8 cellular contexts compared by ENCODE assay signal in the genomic region with DNA sequence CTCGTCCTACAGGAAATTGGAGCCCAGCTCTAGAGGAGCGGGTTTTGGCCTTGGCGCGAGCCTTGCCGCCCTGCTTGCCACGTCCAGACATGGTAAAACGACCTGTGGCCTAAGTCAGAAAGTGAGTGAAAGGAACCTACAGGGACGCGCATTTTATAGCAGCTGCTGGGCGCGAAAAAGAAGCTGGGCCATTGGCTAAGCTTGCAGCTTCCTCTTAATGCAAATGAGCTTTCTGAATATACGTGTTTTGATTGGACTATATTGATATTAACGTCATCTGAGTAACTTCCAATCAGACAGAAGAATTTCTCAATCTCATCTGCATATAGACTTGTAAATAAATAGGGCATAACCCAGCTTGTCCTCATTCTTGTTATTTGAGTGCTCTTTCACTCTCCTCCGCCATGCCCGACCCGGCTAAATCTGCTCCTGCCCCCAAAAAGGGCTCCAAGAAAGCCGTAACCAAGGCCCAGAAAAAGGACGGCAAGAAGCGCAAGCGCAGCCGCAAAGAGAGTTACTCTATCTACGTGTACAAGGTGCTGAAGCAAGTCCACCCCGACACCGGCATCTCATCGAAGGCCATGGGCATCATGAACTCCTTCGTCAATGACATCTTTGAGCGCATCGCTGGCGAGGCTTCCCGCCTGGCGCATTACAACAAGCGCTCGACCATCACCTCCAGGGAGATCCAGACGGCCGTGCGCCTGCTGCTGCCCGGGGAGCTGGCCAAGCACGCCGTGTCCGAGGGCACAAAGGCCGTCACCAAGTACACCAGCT. TPM values are rescaled to one million over a fixed set of nuclear protein-coding genes. Genes with fewer than 3 reads are reported as not detected.
A peak's percentile ranks its signal among the peaks of the same experiment; 100 is the strongest.
DNase-seq lines count a peak whose midpoint lies in the region; FAIRE-seq and TF ChIP-seq lines count a peak whose summit lies in the region.

No MANE protein-coding gene starts in this region.

- H3K4me3 Mint-ChIP-seq in neural progenitor cell, result no peak overlapping the region

- H3K4me1 Mint-ChIP-seq in neural progenitor cell, result peaks cover 34% of the 10 kb centered on the region

- in situ Hi-C loops in GM23248 (cut with MboI), result loop anchor here (10.0 kb wide), 1 partner anchor 738 kb away; no protein-coding TSS in a partner anchor

- H3K4me3 ChIP-seq in DOHH2 (ENCODE audit: low read length) (peak overlapping the region; percentile 97), GM23248 (peak overlapping the region; percentile 96), neural progenitor cell (peak overlapping the region; percentile 97), stomach smooth muscle (ENCODE audit: low read length in 2 of 2) (peak overlapping the region; percentile 95 to 97)

- H4K20me1 ChIP-seq in DOHH2 (ENCODE audit: control insufficient read depth, insufficient read depth, low read depth, low read length), result no peaks in the 10 kb centered on the region
- no peaks in the 10 kb centered on the region for H4K20me1 ChIP-seq in GM23248 (ENCODE audit: insufficient read depth)
- H4K20me1 ChIP-seq in neural progenitor cell (ENCODE audit: low read depth), result peaks cover 7% of the 10 kb centered on the region

- DNase-seq in GM23248 (peak; percentile 93), Kasumi-1 (lab: John Stamatoyannopoulos, UW) (peak; percentile 99), RCC 7860 (ENCODE audit: low spot score) (peak; percentile 99), fibroblast of the conjunctiva (ENCODE audit: low read depth) (peak; percentile 98), neural progenitor cell (ENCODE audit: low spot score) (peak; percentile 96)
- DNase-seq in activated T-helper 1 cell treated with anti-CD3 and anti-CD28 coated beads, Interleukin-2, amount 50 U/mL, for 16 hours (ENCODE audit: low read depth in 1 of 2, low spot score in 1 of 2), result peak; percentile 65 to 70

- no peak for TF ChIP-seq CTCF in DOHH2 (IDR thresholded peaks at IDR 0.05; ENCODE audit: low read depth, low read length, poor library complexity, severe bottlenecking)
- TF ChIP-seq CTCF in neural progenitor cell (IDR thresholded peaks at IDR 0.05), result no peak

- H3K79me2 ChIP-seq in DOHH2 (ENCODE audit: control insufficient read depth, low read length), result no peaks in the 10 kb centered on the region
- H3K79me2 ChIP-seq in GM23248 (ENCODE audit: insufficient read depth), result no peaks in the 10 kb centered on the region
- H3K79me2 ChIP-seq in neural progenitor cell (ENCODE audit: low read depth), result peaks cover 48% of the 10 kb centered on the region

- H3K27ac ChIP-seq in DOHH2 (ENCODE audit: low read depth, low read length), result peak overlapping the region; percentile 99
- peak overlapping the region; percentile 74 for H3K27ac ChIP-seq in GM23248
- peak overlapping the region; percentile 85 for H3K27ac ChIP-seq in neural progenitor cell
- H3K27ac ChIP-seq in stomach smooth muscle (ENCODE audit: low read length), result no peak overlapping the region

- no peak overlapping the region for H3K27ac Mint-ChIP-seq in neural progenitor cell

- FAIRE-seq in RCC 7860 (lab: Jason Lieb, UNC), result peak; percentile 89

- peak overlapping the region; percentile 86 for H3K9ac ChIP-seq in GM23248
- peak overlapping the region; percentile 90 for H3K9ac ChIP-seq in neural progenitor cell
- H3K9ac ChIP-seq in stomach smooth muscle (ENCODE audit: low read length in 2 of 2), result no peak overlapping the region

- H3K27me3 ChIP-seq in DOHH2 (ENCODE audit: control insufficient read depth, low read length) (no peaks in the 10 kb centered on the region), GM23248 (replicated peaks; ENCODE audit: insufficient read depth) (no peaks in the 10 kb centered on the region), neural progenitor cell (no peaks in the 10 kb centered on the region), stomach smooth muscle (ENCODE audit: control insufficient read depth in 1 of 2, insufficient read depth in 2 of 2, low read length in 2 of 2) (peaks cover 40 to 44% of the 10 kb centered on the region in 2 donors)

- H3K4me1 ChIP-seq in DOHH2 (ENCODE audit: control insufficient read depth, low read length) (peaks cover 57% of the 10 kb centered on the region), GM23248 (ENCODE audit: insufficient read depth) (peaks cover 3% of the 10 kb centered on the region; the same call in 1 of the 2 replicates), neural progenitor cell (peaks cover 10% of the 10 kb centered on the region), stomach smooth muscle (ENCODE audit: control insufficient read depth, insufficient read depth, low read length) (peaks cover 31% of the 10 kb centered on the region)

- H3K9me2 ChIP-seq in DOHH2 (replicated peaks; ENCODE audit: control insufficient read depth, low read length), result no peaks in the 10 kb centered on the region
- no peaks in the 10 kb centered on the region for H3K9me2 ChIP-seq in GM23248 (ENCODE audit: insufficient read depth)

- peaks cover 12% of the 10 kb centered on the region for H3K27me3 Mint-ChIP-seq in neural progenitor cell (ENCODE audit: insufficient read depth, low read depth)

- H3K9me3 ChIP-seq in DOHH2 (ENCODE audit: control insufficient read depth, insufficient read depth, low read length) (no peaks in the 10 kb centered on the region), GM23248 (ENCODE audit: low read depth) (no peaks in the 10 kb centered on the region), neural progenitor cell (ENCODE audit: low read depth) (no peaks in the 10 kb centered on the region), stomach smooth muscle (ENCODE audit: control insufficient read depth in 2 of 2, low read length in 2 of 2) (no peaks in the 10 kb centered on the region)

- H3K4me2 ChIP-seq in DOHH2 (ENCODE audit: low read length) (peak overlapping the region; percentile 99), GM23248 (ENCODE audit: unreplicated experiment) (peak overlapping the region; percentile 85), neural progenitor cell (peak overlapping the region; percentile 95)

- H3F3A ChIP-seq in DOHH2 (ENCODE audit: control insufficient read depth, insufficient read depth) (peaks cover 57% of the 10 kb centered on the region), GM23248 (ENCODE audit: insufficient read depth) (peaks cover 56% of the 10 kb centered on the region), neural progenitor cell (ENCODE audit: low read depth) (peaks cover 73% of the 10 kb centered on the region)

- H3K36me3 ChIP-seq in DOHH2 (ENCODE audit: control insufficient read depth, low read length) (peaks cover 26% of the 10 kb centered on the region), GM23248 (ENCODE audit: low read depth) (no peaks in the 10 kb centered on the region), neural progenitor cell (no peaks in the 10 kb centered on the region), stomach smooth muscle (ENCODE audit: control insufficient read depth in 2 of 2, insufficient read depth in 2 of 2, low read length in 2 of 2) (no peaks in the 10 kb centered on the region)

- no peaks in the 10 kb centered on the region for H3K9me3 Mint-ChIP-seq in neural progenitor cell

- no peaks in the 10 kb centered on the region for H3K36me3 Mint-ChIP-seq in neural progenitor cell

- H2AFZ ChIP-seq in GM23248 (peak overlapping the region; percentile 100), neural progenitor cell (replicated peaks) (no peak overlapping the region)

- 1% methylated on average over 41 of the region's 41 CpGs for WGBS in GM23248 (ENCODE audit: low coverage in 1 of 2, low lambda C conversion rate in 2 of 2, missing lambda C conversion rate in 2 of 2), 2 experiments

RNA-seq across cellular contexts. Expression of gene OR2B2, which starts 18.9 kb away (rescaled TPM):
- total RNA-seq in GM23248 (2014; rRNA removed; shearing (Covaris generic)), result not detected in 2 replicates
- polyA plus RNA-seq in GM23248 (2016; fragmentation: Nextera tagmentation; extraction: Ambion mirVana), result not detected in 2 replicates
- total RNA-seq in neural progenitor cell (ENCODE audit: low replicate concordance), result not detected in 2 replicates

Comparison
In these comparisons a context has a peak if more than half of its experiments do, and no peak if none do; other contexts are left out.
1. H3K9ac ChIP-seq: peak in GM23248 (single experiment) and neural progenitor cell (single experiment); none in stomach smooth muscle (0 of 2).
2. Peak in every context shown above with its lines, with median percentiles within 50 percentile points of each other: H3K4me2 ChIP-seq, H3K4me3 ChIP-seq and DNase-seq.